In genomic region chr7:136245327-136246004, GRCh38 we compare ENCODE assay signal across 1 cellular context.
TF ChIP-seq lines count a peak whose summit lies in the region.

No MANE protein-coding gene starts in this region.

TF ChIP-seq in K562, 482 proteins besides CTCF, POLR2A, EP300 and RAD21 (continued from another document and continues in another):
- TF ChIP-seq RREB1 (CRISPR knock-in tag; IDR thresholded peaks at IDR 0.05) (no peak), KDM1A (IDR thresholded peaks at IDR 0.05) (peak in 1 of 2 experiments; percentile 70; a peak in 3 of 4 replicates), ZNF609 (CRISPR knock-in tag; IDR thresholded peaks at IDR 0.05; ENCODE audit: borderline replicate concordance) (no peak), GABPB2 (CRISPR knock-in tag; conservative IDR thresholded peaks at IDR 0.05) (no peak), MBD1 (CRISPR knock-in tag; IDR thresholded peaks at IDR 0.05) (no peak), ARNT (IDR thresholded peaks at IDR 0.05) (no peak), THRAP3 (IDR thresholded peaks at IDR 0.05; ENCODE audit: borderline replicate concordance) (no peak), LARP7 (IDR thresholded peaks at IDR 0.05) (no peak), POLR2AphosphoS2 (IDR thresholded peaks at IDR 0.05; ENCODE audit: low read length) (no peak), ZNF354B (CRISPR knock-in tag; IDR thresholded peaks at IDR 0.05) (no peak), SRSF1 (IDR thresholded peaks at IDR 0.05; ENCODE audit: low read depth, low read length) (no peak), SRF (CRISPR knock-in tag; IDR thresholded peaks at IDR 0.05) (no peak), THAP12 (CRISPR knock-in tag; IDR thresholded peaks at IDR 0.05) (no peak), SP2 (IDR thresholded peaks at IDR 0.05; ENCODE audit: extremely low read depth, low read depth, low read length, poor library complexity, severe bottlenecking) (no peak), ZBTB2 (IDR thresholded peaks at IDR 0.05) (no peak), SIX5 (IDR thresholded peaks at IDR 0.05; ENCODE audit: borderline replicate concordance in 1 of 2, insufficient read depth in 1 of 2, low read depth in 1 of 2, low read length in 2 of 2) (no peak), GATAD2A (IDR thresholded peaks at IDR 0.05) (no peak), PHF8 (IDR thresholded peaks at IDR 0.05; ENCODE audit: borderline replicate concordance, low read length) (no peak), DNMT1 (IDR thresholded peaks at IDR 0.05) (no peak), C11orf30 (IDR thresholded peaks at IDR 0.05; ENCODE audit: low read depth) (no peak), SMARCA4 (IDR thresholded peaks at IDR 0.05) (peak; percentile 87), ZFPM2 (CRISPR knock-in tag; IDR thresholded peaks at IDR 0.05) (0 out of 2 replicates have a peak, but pooled peaks have one; percentile 44), ARID3B (CRISPR knock-in tag; IDR thresholded peaks at IDR 0.05; ENCODE audit: borderline replicate concordance) (no peak), FOXM1 (IDR thresholded peaks at IDR 0.05; ENCODE audit: low read depth) (peak; percentile 86), FOXM1 (CRISPR knock-in tag; IDR thresholded peaks at IDR 0.05; ENCODE audit: low read depth) (no peak), HMGXB4 (CRISPR knock-in tag; IDR thresholded peaks at IDR 0.05) (no peak), POU5F1 (IDR thresholded peaks at IDR 0.05; ENCODE audit: borderline replicate concordance, low read depth, low read length, partially characterized antibody) (no peak), NCOA6 (IDR thresholded peaks at IDR 0.05) (no peak), ZNF584 (CRISPR knock-in tag; IDR thresholded peaks at IDR 0.05; ENCODE audit: low read depth) (no peak), ZNF184 (CRISPR knock-in tag; IDR thresholded peaks at IDR 0.05) (no peak), TCF7L2 (IDR thresholded peaks at IDR 0.05; ENCODE audit: low read depth, low read length) (no peak), ZNF79 (CRISPR knock-in tag; IDR thresholded peaks at IDR 0.05; ENCODE audit: low read depth) (no peak), TCF15 (CRISPR knock-in tag; IDR thresholded peaks at IDR 0.05) (no peak), ZNF133 (CRISPR knock-in tag; IDR thresholded peaks at IDR 0.05) (no peak), THAP7 (CRISPR knock-in tag; IDR thresholded peaks at IDR 0.05) (no peak), KAT8 (IDR thresholded peaks at IDR 0.05; ENCODE audit: low read depth) (no peak), ATF6 (CRISPR knock-in tag; IDR thresholded peaks at IDR 0.05) (no peak), ZNF707 (CRISPR knock-in tag; conservative IDR thresholded peaks at IDR 0.05) (no peak)
